1 cellular context compared by ENCODE assay signal in genomic region chr17:45277992-45278391, GRCh38.
TF ChIP-seq lines count a peak whose summit lies in the region.

No MANE protein-coding gene starts in this region.

TF ChIP-seq in HCT116, 20 proteins besides CTCF, POLR2A, EP300 and RAD21:
- TF ChIP-seq CBX3 (IDR thresholded peaks at IDR 0.05; ENCODE audit: low read depth) (0 out of 2 replicates have a peak, but pooled peaks have one; percentile 1), EZH2phosphoT487 (IDR thresholded peaks at IDR 0.05; ENCODE audit: borderline replicate concordance) (no peak), ATF3 (IDR thresholded peaks at IDR 0.05) (no peak), SP1 (IDR thresholded peaks at IDR 0.05; ENCODE audit: low read depth) (no peak)
